16 cellular contexts compared by ENCODE assay signal in genomic region chr20:20333866-20334265, GRCh38.
DNase-seq lines count a peak whose midpoint lies in the region; ATAC-seq and TF ChIP-seq lines count a peak whose summit lies in the region.
"Had no signal": no experiment of that assay in that cellular context is flagged by ENCODE, and none has a peak within 500 bp of the region (broad histone marks: within the 10 kb centered on the region; RNA-seq: fewer than 3 reads in every experiment).

No MANE protein-coding gene starts in this region.

- H3K4me1 ChIP-seq in OCI-LY3 (ENCODE audit: low read length), result peaks cover 18% of the 10 kb centered on the region
- H3K4me1 ChIP-seq: SJSA1 had no signal

- H3K4me3 ChIP-seq in OCI-LY3 (ENCODE audit: low read length), result peak overlapping the region; percentile 51; the same call in 1 of the 2 replicates
- H3K4me3 ChIP-seq: SJSA1 had no signal

- H2AFZ ChIP-seq in OCI-LY3 (ENCODE audit: low read depth, low read length), result no peak overlapping the region

- no peak overlapping the region for H3K9ac ChIP-seq in OCI-LY3 (ENCODE audit: low read length)

- H3K36me3 ChIP-seq in OCI-LY3 (replicated peaks; ENCODE audit: low read depth, low read length), result peaks cover 5% of the 10 kb centered on the region
- H3K36me3 ChIP-seq: SJSA1 had no signal

- peak overlapping the region; percentile 67 for H3K4me2 ChIP-seq in OCI-LY3 (ENCODE audit: low read length)

- no peaks in the 10 kb centered on the region for H4K20me1 ChIP-seq in OCI-LY3 (ENCODE audit: insufficient read depth, low read length)

- DNase-seq in AML-193 (lab: John Stamatoyannopoulos, UW) (peak; percentile 20 to 29), GM20000 (ENCODE audit: low spot score) (no peak), NCI-H345 (lab: John Stamatoyannopoulos, UW) (no peak), NCI-H1436 (lab: John Stamatoyannopoulos, UW) (no peak)
- DNase-seq: activated CD4-positive, alpha-beta T cell treated with anti-CD3 and anti-CD28 coated beads, Interleukin-2, amount 10 ng/mL, durations not matched to agents 24 days and 14 days; foreskin melanocyte; NCI-H1092 treated with DMSO at 0.1 percent for 48 hours; NCI-H2171 treated with DMSO at 0.1 percent for 48 hours; occipital lobe; stimulated activated CD4-positive, alpha-beta T cell treated with anti-CD3 and anti-CD28 coated beads, Interleukin-1b, Interleukin-23, amount 100 ng/mL, for 48 hours had no signal

- ATAC-seq in GM19023 (IDR thresholded peaks at IDR 0.05; ENCODE audit: unreplicated experiment) (peak; percentile 37), HG03460 (IDR thresholded peaks at IDR 0.05; ENCODE audit: unreplicated experiment) (peak; percentile 29), HG03469 (IDR thresholded peaks at IDR 0.05; ENCODE audit: unreplicated experiment) (no peak)
- ATAC-seq: sciatic nerve had no signal

- H3K79me2 ChIP-seq in OCI-LY3 (ENCODE audit: low read length), result no peaks in the 10 kb centered on the region

- H3K27ac ChIP-seq in OCI-LY3 (ENCODE audit: low read length), result no peak overlapping the region
- H3K27ac ChIP-seq: SJSA1 had no signal

- peaks cover 7% of the 10 kb centered on the region; the same call in 1 of the 2 replicates for H3K9me3 ChIP-seq in OCI-LY3 (ENCODE audit: insufficient read depth, low read length)
- H3K9me3 ChIP-seq: SJSA1 had no signal

- 0 out of 2 replicates have a peak, but pooled peaks cover 4% of the 10 kb centered on the region for H3K27me3 ChIP-seq in OCI-LY3 (ENCODE audit: low read depth, low read length)
- H3K27me3 ChIP-seq: SJSA1 had no signal

- TF ChIP-seq CTCF in OCI-LY3 (IDR thresholded peaks at IDR 0.05; ENCODE audit: low read depth, low read length) (no peak), GM20000 (IDR thresholded peaks at IDR 0.05; ENCODE audit: extremely low read depth, missing control alignments) (no peak)

Comparison
In these comparisons a context has a peak if more than half of its experiments do, and no peak if none do; other contexts are left out.
1. DNase-seq: peak in AML-193 (2 of 2); none in GM20000 (single experiment), NCI-H345 (single experiment) and NCI-H1436 (single experiment).